8 cellular contexts compared by ENCODE assay signal in genomic region chr4:128810331-128810870, GRCh38. TPM values are rescaled to one million over a fixed set of nuclear protein-coding genes. Genes with fewer than 3 reads are reported as not detected.
A peak's percentile ranks its signal among the peaks of the same experiment; 100 is the strongest.
DNase-seq lines count a peak whose midpoint lies in the region; ATAC-seq, FAIRE-seq and TF ChIP-seq lines count a peak whose summit lies in the region.

No MANE protein-coding gene starts in this region.

- H3K4me1 ChIP-seq in GM23338 (ENCODE audit: insufficient read depth): peaks cover 34% of the 10 kb centered on the region

- H3K36me3 Mint-ChIP-seq in GM23338 (ENCODE audit: low read depth): peaks cover 22% of the 10 kb centered on the region

- peak overlapping the region; percentile 99 for H3K4me3 Mint-ChIP-seq in GM23338

- peak overlapping the region; percentile 86 for H3K4me2 ChIP-seq in GM23338

- H3K36me3 ChIP-seq in BJ (ENCODE audit: control insufficient read depth, insufficient read depth, low read length) (no peaks in the 10 kb centered on the region), GM23338 (ENCODE audit: insufficient read depth) (no peaks in the 10 kb centered on the region)

- H3K9me3 ChIP-seq in iPS-18c (ENCODE audit: control insufficient read depth, insufficient read depth, low read length): no peaks in the 10 kb centered on the region

- ATAC-seq in GM23338: no peak
- ATAC-seq in GM18511 (IDR thresholded peaks at IDR 0.05; ENCODE audit: unreplicated experiment): no peak

- no peaks in the 10 kb centered on the region for H3K9me2 ChIP-seq in GM23338 (ENCODE audit: insufficient read depth)

- FAIRE-seq in RCC 7860 (lab: Jason Lieb, UNC): no peak

- peak overlapping the region; percentile 100 for H3K27ac ChIP-seq in GM23338 (ENCODE audit: low read depth)

- H3K27me3 ChIP-seq in BJ (ENCODE audit: control insufficient read depth, insufficient read depth, low read length) (no peaks in the 10 kb centered on the region), GM23338 (ENCODE audit: insufficient read depth) (no peaks in the 10 kb centered on the region)

- H3K27ac Mint-ChIP-seq in GM23338: peak overlapping the region; percentile 100

- peaks cover 20% of the 10 kb centered on the region for H3K27me3 Mint-ChIP-seq in GM23338 (ENCODE audit: insufficient read depth, low read depth, poor library complexity)

- H3K9me3 Mint-ChIP-seq in GM23338: peaks cover 3% of the 10 kb centered on the region; the same call in 2 of the 3 replicates

- CTCF ChIA-PET in BJ (lab: Yijun Ruan, JAX): interaction anchor here (0.6 to 2.6 kb wide), 3 partner anchors 248 to 426 kb away, joined by 3 to 14 read pairs (median 3); no protein-coding TSS in a partner anchor

- peak overlapping the region; percentile 73 for H3K4me3 ChIP-seq in BJ (ENCODE audit: low read depth, low read length)
- H3K4me3 ChIP-seq in GM23338: peak overlapping the region; percentile 66
- H3K4me3 ChIP-seq in iPS-18c (ENCODE audit: insufficient read depth, low read depth, low read length): peak overlapping the region; percentile 87
- H3K4me3 ChIP-seq in skeletal muscle cell (ENCODE audit: low read depth, low read length): peak overlapping the region; percentile 82

- peaks cover 58% of the 10 kb centered on the region for H3K79me2 ChIP-seq in GM23338 (replicated peaks; ENCODE audit: insufficient read depth)

- TF ChIP-seq CTCF in BJ (IDR thresholded peaks at IDR 0.05; ENCODE audit: insufficient read depth, low read depth, low read length) (no peak), GM23338 (conservative IDR thresholded peaks at IDR 0.05; ENCODE audit: low read depth in 2 of 2) (no peak)

- no peak overlapping the region for H2AFZ ChIP-seq in GM23338

- H3F3A ChIP-seq in GM23338 (replicated peaks; ENCODE audit: low read depth): 0 out of 2 replicates have a peak, but pooled peaks cover 8% of the 10 kb centered on the region

- DNase-seq in BJ (ENCODE audit: low read depth) (no peak), GM23338 (ENCODE audit: low spot score) (no peak), RCC 7860 (ENCODE audit: low spot score) (peak; percentile 52), astrocyte of the hippocampus (ENCODE audit: low read depth, low spot score) (peak; percentile 58), skeletal muscle cell (ENCODE audit: low read depth) (no peak), middle frontal gyrus (ENCODE audit: extremely low spot score, low spot score) (no peak)

- H3K4me1 Mint-ChIP-seq in GM23338: peaks cover 35% of the 10 kb centered on the region

- peaks cover 26% of the 10 kb centered on the region for H4K20me1 ChIP-seq in GM23338 (replicated peaks; ENCODE audit: insufficient read depth)

- POLR2A ChIA-PET in BJ (lab: Charles Lee): interaction anchor here (0.7 kb wide), 1 partner anchor 257 kb away, joined by 7 read pairs; no protein-coding TSS in a partner anchor

TF ChIP-seq in GM23338, 12 proteins besides CTCF, POLR2A, EP300 and RAD21 (continues in another document):
- TF ChIP-seq EZH2phosphoT487 (IDR thresholded peaks at IDR 0.05; ENCODE audit: unreplicated experiment) (no peak), ZNF331 (CRISPR knock-in tag; IDR thresholded peaks at IDR 0.05; ENCODE audit: low read depth) (no peak), JUNB (IDR thresholded peaks at IDR 0.05; ENCODE audit: unreplicated experiment) (no peak), REST (IDR thresholded peaks at IDR 0.05; ENCODE audit: unreplicated experiment) (no peak), ETS1 (IDR thresholded peaks at IDR 0.05) (no peak), CREB1 (CRISPR knock-in tag; IDR thresholded peaks at IDR 0.05; ENCODE audit: low read depth) (no peak)

RNA-seq across cellular contexts. Expression of gene JADE1, which starts 0.9 kb away (rescaled TPM):
- polyA plus RNA-seq in BJ (2011; rRNA removed) (15.4 and 17.4 TPM in 2 replicates), GM23338 (2016; fragmentation: Nextera tagmentation; extraction: Ambion mirVana) (75.5 and 84.2 TPM in 2 replicates)
- polyA minus RNA-seq in BJ (2011; rRNA and poly(A)+ RNA removed): 21.8 and 27.1 TPM in 2 replicates
- total RNA-seq in GM23338 (2014; rRNA removed; shearing (Covaris generic)): 156 and 158 TPM in 2 replicates

Comparison
In these comparisons a context has a peak if more than half of its experiments do, and no peak if none do; other contexts are left out.
1. DNase-seq: peak in RCC 7860 (single experiment) and astrocyte of the hippocampus (single experiment); none in BJ (single experiment), GM23338 (single experiment), skeletal muscle cell (single experiment) and middle frontal gyrus (single experiment).
2. Peak in every context shown above with its lines, with median percentiles within 50 percentile points of each other: H3K4me3 ChIP-seq.